In genomic region chr15:70379938-70380337, GRCh38 we compare ENCODE assay signal across 17 cellular contexts.
A peak's percentile ranks its signal among the peaks of the same experiment; 100 is the strongest.
DNase-seq lines count a peak whose midpoint lies in the region; ATAC-seq and TF ChIP-seq lines count a peak whose summit lies in the region.
"Had no signal": no experiment of that assay in that cellular context is flagged by ENCODE, and none has a peak within 500 bp of the region (broad histone marks: within the 10 kb centered on the region; RNA-seq: fewer than 3 reads in every experiment).

No MANE protein-coding gene starts in this region.

- H3K27me3 ChIP-seq in right atrium auricular region (no peaks in the 10 kb centered on the region), heart left ventricle (peaks cover 0 to 8% (median 0%) of the 10 kb centered on the region in 9 donors), adrenal gland (no peaks in the 10 kb centered on the region)

- H3K9me3 ChIP-seq in right atrium auricular region (peaks cover 0 to 10% of the 10 kb centered on the region in 2 donors), heart left ventricle (peaks cover 0 to 8% (median 0%) of the 10 kb centered on the region in 12 donors), adrenal gland (replicated peaks in 1 of 3) (no peaks in the 10 kb centered on the region)

- peak; percentile 49 for DNase-seq in right atrium auricular region (ENCODE audit: low spot score)
- DNase-seq in heart left ventricle, result no peak
- DNase-seq in left lobe of liver (ENCODE audit: low spot score), result peak; percentile 35
- peak; percentile 51 for DNase-seq in sciatic nerve (ENCODE audit: low spot score)
- no peak for DNase-seq in adrenal gland
- DNase-seq in C1 segment of cervical spinal cord (lab: John Stamatoyannopoulos, UW), result no peak
- DNase-seq: DMS79 treated with DMSO at 0.1 percent for 48 hours, KBM-7, NCI-H1417, NCI-H187 treated with DMSO at 0.1 percent for 48 hours, NCI-H2227 treated with DMSO at 0.1 percent for 48 hours, NCI-H524, NCI-H82, SHP77 had no signal

- H3K4me1 ChIP-seq in right atrium auricular region (peaks cover 0 to 33% of the 10 kb centered on the region in 2 donors), heart left ventricle (peaks cover 3 to 32% (median 24%) of the 10 kb centered on the region in 12 donors), adrenal gland (replicated peaks in 1 of 2) (peaks cover 9% of the 10 kb centered on the region in 2 donors)

- H3K27ac ChIP-seq in right atrium auricular region, result no peak overlapping the region
- no peak overlapping the region for H3K27ac ChIP-seq in heart left ventricle
- H3K27ac ChIP-seq in adrenal gland, result no peak overlapping the region

- intact Hi-C loops in heart left ventricle (cut with DNase I) (no loop called here), sciatic nerve (cut with DNase I) (no loop called here), adrenal gland (cut with DNase I) (no loop called here)

- no peaks in the 10 kb centered on the region for H3K36me3 ChIP-seq in right atrium auricular region
- H3K36me3 ChIP-seq in heart left ventricle, result no peaks in the 10 kb centered on the region
- H3K36me3 ChIP-seq in adrenal gland (replicated peaks in 1 of 2), result no peaks in the 10 kb centered on the region

- ATAC-seq in heart left ventricle (no peak), left lobe of liver (no peak), sciatic nerve (no peak), HG03108 (IDR thresholded peaks at IDR 0.05; ENCODE audit: unreplicated experiment) (no peak)
- ATAC-seq: CD8-positive, alpha-beta T cell; HepG2 had no signal

- TF ChIP-seq POLR2A in heart left ventricle (IDR thresholded peaks at IDR 0.05) (no peak), adrenal gland (IDR thresholded peaks at IDR 0.05) (no peak)

- no peak overlapping the region for H3K4me3 ChIP-seq in right atrium auricular region
- no peak overlapping the region for H3K4me3 ChIP-seq in heart left ventricle
- no peak overlapping the region for H3K4me3 ChIP-seq in adrenal gland

- TF ChIP-seq CTCF in right atrium auricular region (IDR thresholded peaks at IDR 0.05), result no peak
- TF ChIP-seq CTCF in heart left ventricle (IDR thresholded peaks at IDR 0.05), result no peak
- TF ChIP-seq CTCF in adrenal gland (IDR thresholded peaks at IDR 0.05), result no peak

- 96 to 100% (median 97%) methylated on average over 5 to 6 of the region's 6 CpGs for WGBS in heart left ventricle, 4 donors
- 92 to 95% (median 95%) methylated on average over 4 to 6 of the region's 6 CpGs for WGBS in adrenal gland, 4 donors

Comparison
In these comparisons a context has a peak if more than half of its experiments do, and no peak if none do; other contexts are left out.
1. DNase-seq: peak in right atrium auricular region (single experiment), left lobe of liver (single experiment) and sciatic nerve (single experiment); none in heart left ventricle (0 of 5), adrenal gland (0 of 7) and C1 segment of cervical spinal cord (0 of 14).